2 cellular contexts compared by ENCODE assay signal in the genomic region with DNA sequence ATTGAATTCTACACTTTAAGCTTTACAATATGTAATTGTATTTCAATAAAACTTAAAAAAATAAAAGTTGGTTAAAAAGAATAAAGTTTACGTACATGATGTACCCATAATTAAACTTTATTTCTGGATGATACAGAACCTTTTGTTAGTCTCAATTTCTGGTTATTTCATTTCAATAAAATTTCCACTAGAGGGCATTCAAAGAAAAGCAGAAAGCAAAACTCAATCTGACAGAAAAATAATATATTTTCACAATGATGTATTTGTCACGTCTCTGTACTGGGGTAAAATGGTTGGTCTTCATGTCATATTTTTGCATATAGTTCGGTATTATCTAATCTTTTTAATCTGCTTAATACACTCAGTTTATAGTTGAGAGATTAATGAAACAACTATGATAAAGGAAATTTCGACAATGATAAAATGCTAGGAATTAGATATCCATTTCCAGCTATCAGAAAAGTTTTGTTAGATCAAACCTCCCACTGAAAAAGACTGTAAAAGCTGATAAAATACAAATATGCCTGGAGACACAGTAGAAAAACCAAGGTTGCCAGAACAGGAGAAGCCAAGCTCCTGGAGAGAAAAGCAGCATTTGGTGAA.
TF ChIP-seq lines count a peak whose summit lies in the region.

No MANE protein-coding gene starts in this region.

TF ChIP-seq in IMR-90, 13 proteins besides CTCF, POLR2A, EP300 and RAD21:
- TF ChIP-seq RCOR1 (IDR thresholded peaks at IDR 0.05; ENCODE audit: insufficient replicate concordance, low read length): no peak
- TF ChIP-seq SMC3 (IDR thresholded peaks at IDR 0.05; ENCODE audit: low read depth, low read length): peak; percentile 44
TF ChIP-seq in IMR-90: peak in this region for 1.

TF ChIP-seq in GM12878, 131 proteins besides CTCF, POLR2A, EP300 and RAD21:
- TF ChIP-seq SMC3 (IDR thresholded peaks at IDR 0.05; ENCODE audit: borderline replicate concordance, low read length) (peak; percentile 72; the same call in 1 of the 2 replicates), ATF7 (IDR thresholded peaks at IDR 0.05; ENCODE audit: low read depth) (peak; percentile 29; the same call in 1 of the 2 replicates), PRDM15 (CRISPR knock-in tag; IDR thresholded peaks at IDR 0.05) (no peak), SPI1 (IDR thresholded peaks at IDR 0.05; ENCODE audit: borderline replicate concordance, insufficient read depth, low read depth, low read length) (no peak), IKZF1 (conservative IDR thresholded peaks at IDR 0.05) (no peak)
- TF ChIP-seq, protein P1, sequence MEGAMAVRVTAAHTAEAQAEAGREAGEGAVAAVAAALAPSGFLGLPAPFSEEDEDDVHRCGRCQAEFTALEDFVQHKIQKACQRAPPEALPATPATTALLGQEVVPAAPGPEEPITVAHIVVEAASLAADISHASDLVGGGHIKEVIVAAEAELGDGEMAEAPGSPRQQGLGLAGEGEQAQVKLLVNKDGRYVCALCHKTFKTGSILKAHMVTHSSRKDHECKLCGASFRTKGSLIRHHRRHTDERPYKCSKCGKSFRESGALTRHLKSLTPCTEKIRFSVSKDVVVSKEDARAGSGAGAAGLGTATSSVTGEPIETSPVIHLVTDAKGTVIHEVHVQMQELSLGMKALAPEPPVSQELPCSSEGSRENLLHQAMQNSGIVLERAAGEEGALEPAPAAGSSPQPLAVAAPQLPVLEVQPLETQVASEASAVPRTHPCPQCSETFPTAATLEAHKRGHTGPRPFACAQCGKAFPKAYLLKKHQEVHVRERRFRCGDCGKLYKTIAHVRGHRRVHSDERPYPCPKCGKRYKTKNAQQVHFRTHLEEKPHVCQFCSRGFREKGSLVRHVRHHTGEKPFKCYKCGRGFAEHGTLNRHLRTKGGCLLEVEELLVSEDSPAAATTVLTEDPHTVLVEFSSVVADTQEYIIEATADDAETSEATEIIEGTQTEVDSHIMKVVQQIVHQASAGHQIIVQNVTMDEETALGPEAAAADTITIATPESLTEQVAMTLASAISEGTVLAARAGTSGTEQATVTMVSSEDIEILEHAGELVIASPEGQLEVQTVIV (IDR thresholded peaks at IDR 0.05; ENCODE audit: borderline replicate concordance, partially characterized antibody): no peak
- TF ChIP-seq, protein P2, sequence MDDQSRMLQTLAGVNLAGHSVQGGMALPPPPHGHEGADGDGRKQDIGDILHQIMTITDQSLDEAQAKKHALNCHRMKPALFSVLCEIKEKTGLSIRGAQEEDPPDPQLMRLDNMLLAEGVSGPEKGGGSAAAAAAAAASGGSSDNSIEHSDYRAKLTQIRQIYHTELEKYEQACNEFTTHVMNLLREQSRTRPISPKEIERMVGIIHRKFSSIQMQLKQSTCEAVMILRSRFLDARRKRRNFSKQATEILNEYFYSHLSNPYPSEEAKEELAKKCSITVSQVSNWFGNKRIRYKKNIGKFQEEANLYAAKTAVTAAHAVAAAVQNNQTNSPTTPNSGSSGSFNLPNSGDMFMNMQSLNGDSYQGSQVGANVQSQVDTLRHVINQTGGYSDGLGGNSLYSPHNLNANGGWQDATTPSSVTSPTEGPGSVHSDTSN (IDR thresholded peaks at IDR 0.05; ENCODE audit: insufficient replicate concordance, low read depth, low read length): no peak
